10 cellular contexts compared by ENCODE assay signal in genomic region chr18:51039138-51040112, GRCh38. TPM values are rescaled to one million over a fixed set of nuclear protein-coding genes. Genes with fewer than 3 reads are reported as not detected.
DNase-seq lines count a peak whose midpoint lies in the region; ATAC-seq, FAIRE-seq and TF ChIP-seq lines count a peak whose summit lies in the region.
"Had no signal": no experiment of that assay in that cellular context is flagged by ENCODE, and none has a peak within 500 bp of the region (broad histone marks: within the 10 kb centered on the region; RNA-seq: fewer than 3 reads in every experiment).

No MANE protein-coding gene starts in this region.

- TF ChIP-seq POLR2A in uterus (IDR thresholded peaks at IDR 0.05): no peak

- H3K36me3 Mint-ChIP-seq in CD4-positive, CD25-positive, alpha-beta regulatory T cell: peaks cover 8% of the 10 kb centered on the region
- H3K36me3 Mint-ChIP-seq in immature natural killer cell: no peaks in the 10 kb centered on the region

- TF ChIP-seq CTCF in uterus (IDR thresholded peaks at IDR 0.05): no peak

- H3K4me3 ChIP-seq in CD4-positive, CD25-positive, alpha-beta regulatory T cell (ENCODE audit: low read depth, low read length): peak overlapping the region; percentile 38
- H3K4me3 ChIP-seq in uterus: no peak overlapping the region

- H3K27me3 ChIP-seq in CD4-positive, CD25-positive, alpha-beta regulatory T cell (ENCODE audit: control insufficient read depth, insufficient read depth, low read length): no peaks in the 10 kb centered on the region
- H3K27me3 ChIP-seq in uterus: no peaks in the 10 kb centered on the region

- no peak overlapping the region for H3K27ac ChIP-seq in CD4-positive, CD25-positive, alpha-beta regulatory T cell (ENCODE audit: insufficient read depth, low read length, poor library complexity, severe bottlenecking)
- H3K27ac ChIP-seq in uterus: no peak overlapping the region

- FAIRE-seq in GM19239 (lab: Jason Lieb, UNC): peak; percentile 84

- intact Hi-C loops in uterus (cut with DNase I; ENCODE audit: low total_unique reads): no loop called here
- intact Hi-C loops in Right ventricle myocardium superior (cut with DNase I): no loop called here

- no peaks in the 10 kb centered on the region for H3K27me3 Mint-ChIP-seq in CD4-positive, CD25-positive, alpha-beta regulatory T cell
- peaks cover 0 to 3% (median 2%) of the 10 kb centered on the region in 3 donors for H3K27me3 Mint-ChIP-seq in immature natural killer cell (ENCODE audit: low read depth in 3 of 3)

- H3K4me3 Mint-ChIP-seq in CD4-positive, CD25-positive, alpha-beta regulatory T cell: peak overlapping the region in 3 of 4 donors; percentile 38 to 62 (median 49)
- peak overlapping the region in 2 of 5 donors; percentile 43 to 64 for H3K4me3 Mint-ChIP-seq in immature natural killer cell

- no peak for DNase-seq in CD4-positive, CD25-positive, alpha-beta regulatory T cell
- DNase-seq in GM19239 (ENCODE audit: insufficient read length, low spot score) (no peak), OCI-M1 (lab: John Stamatoyannopoulos, UW) (peak; percentile 53), immature natural killer cell (no peak), uterus (no peak), Right ventricle myocardium superior (no peak), anterior cingulate cortex (lab: John Stamatoyannopoulos, UW) (no peak)
- DNase-seq: NCI-H187 treated with DMSO at 0.1 percent for 48 hours, T1000 had no signal

- H3K27ac Mint-ChIP-seq in CD4-positive, CD25-positive, alpha-beta regulatory T cell: peak overlapping the region in 2 of 3 donors; percentile 45 to 65
- peak overlapping the region in 4 of 6 donors; percentile 43 to 66 (median 52) for H3K27ac Mint-ChIP-seq in immature natural killer cell

- H3K9me3 ChIP-seq in CD4-positive, CD25-positive, alpha-beta regulatory T cell (ENCODE audit: control insufficient read depth in 2 of 2, low read length in 2 of 2): no peaks in the 10 kb centered on the region
- no peaks in the 10 kb centered on the region for H3K9me3 ChIP-seq in uterus

- H3K36me3 ChIP-seq in CD4-positive, CD25-positive, alpha-beta regulatory T cell (ENCODE audit: control insufficient read depth, insufficient read depth, low read length): no peaks in the 10 kb centered on the region
- no peaks in the 10 kb centered on the region for H3K36me3 ChIP-seq in uterus

- ATAC-seq in CD4-positive, CD25-positive, alpha-beta regulatory T cell (ENCODE audit: low read depth in 2 of 2): peak in 1 of 2 donors; percentile 18
- no peak for ATAC-seq in HG03135 (IDR thresholded peaks at IDR 0.05; ENCODE audit: unreplicated experiment)
- no peak for ATAC-seq in Right ventricle myocardium superior (ENCODE audit: poor library complexity)

- no peaks in the 10 kb centered on the region for H3K9me3 Mint-ChIP-seq in CD4-positive, CD25-positive, alpha-beta regulatory T cell
- no peaks in the 10 kb centered on the region for H3K9me3 Mint-ChIP-seq in immature natural killer cell

- peaks cover 65 to 96% (median 76%) of the 10 kb centered on the region in 4 donors for H3K4me1 Mint-ChIP-seq in CD4-positive, CD25-positive, alpha-beta regulatory T cell
- H3K4me1 Mint-ChIP-seq in immature natural killer cell: peaks cover 86 to 96% of the 10 kb centered on the region in 2 donors

- peaks cover 72% of the 10 kb centered on the region for H3K4me1 ChIP-seq in CD4-positive, CD25-positive, alpha-beta regulatory T cell (ENCODE audit: control insufficient read depth, insufficient read depth, low read length, poor library complexity, severe bottlenecking)
- H3K4me1 ChIP-seq in uterus: peaks cover 10 to 16% of the 10 kb centered on the region in 2 donors

RNA-seq across cellular contexts. Expression of gene SMAD4, which starts 9.4 kb away (rescaled TPM):
- 89.5 TPM for total RNA-seq in CD4-positive, CD25-positive, alpha-beta regulatory T cell
- 10 to 100 TPM; 61.5 to 84.4 (median 78.0) TPM for polyA plus RNA-seq in CD4-positive, CD25-positive, alpha-beta regulatory T cell
- 10 to 100 TPM; 38.8 to 67.2 (median 39.0) TPM for polyA plus RNA-seq in immature natural killer cell
- total RNA-seq in uterus: 100 to 1,000 TPM; 104 to 198 (median 141) TPM
- total RNA-seq in Right ventricle myocardium superior: 90.9 TPM
